Comparison of ENCODE assay signal across 6 cellular contexts in the genomic region with DNA sequence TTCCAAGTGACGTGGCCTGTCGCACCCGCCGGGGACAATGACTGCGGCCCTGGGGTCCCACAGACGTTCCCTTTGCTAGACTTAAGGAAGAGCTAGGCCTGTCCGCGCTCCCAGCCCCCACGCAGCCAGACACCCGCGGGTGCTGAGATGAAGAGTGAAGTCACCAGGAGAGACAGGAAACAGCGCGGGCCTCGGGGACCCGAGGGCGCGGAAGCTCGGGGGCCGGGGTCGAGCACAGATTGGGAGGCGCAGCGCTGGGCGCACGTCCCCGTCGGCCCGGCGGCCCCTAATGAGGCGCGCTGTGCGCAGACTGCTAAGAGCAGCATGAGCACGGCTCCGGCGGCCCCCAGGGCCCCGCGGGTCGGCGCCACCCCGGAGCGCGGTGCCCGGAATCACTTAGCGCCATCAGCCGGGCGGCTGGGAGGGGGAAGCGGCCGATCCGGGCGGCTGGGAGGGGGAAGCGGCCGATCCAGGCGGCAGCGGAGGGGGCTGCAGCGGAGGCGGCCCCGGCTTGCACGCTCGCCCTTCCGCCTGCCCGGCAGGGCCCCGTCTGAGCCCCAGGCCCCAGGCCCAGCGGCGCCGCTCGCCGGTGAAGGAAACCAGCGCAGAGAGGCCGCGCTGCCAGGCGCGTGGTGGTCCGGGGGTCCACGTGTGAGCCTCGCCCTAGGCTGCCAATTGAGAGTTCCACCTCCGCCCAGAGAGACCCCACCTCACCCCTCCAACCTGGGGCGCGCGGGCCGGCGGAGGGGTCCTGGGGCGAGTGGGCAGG. TPM values are rescaled to one million over a fixed set of nuclear protein-coding genes. Genes with fewer than 3 reads are reported as not detected.
DNase-seq lines count a peak whose midpoint lies in the region; ATAC-seq and TF ChIP-seq lines count a peak whose summit lies in the region.

No MANE protein-coding gene starts in this region.

- H3K23ac ChIP-seq in mesendoderm (ENCODE audit: low read length), result no peak overlapping the region

- H3K27ac ChIP-seq in mesendoderm (ENCODE audit: low read depth, low read length), result no peak overlapping the region

- no peaks in the 10 kb centered on the region for H3K79me2 ChIP-seq in mesendoderm (ENCODE audit: control insufficient read depth, insufficient read depth, low read length)

- TF ChIP-seq POLR2A in GM18505 (IDR thresholded peaks at IDR 0.05; ENCODE audit: borderline replicate concordance, extremely low read depth, insufficient read depth, insufficient read length), result no peak

- no peak overlapping the region for H2BK5ac ChIP-seq in mesendoderm (ENCODE audit: low read length)

- H3K4me1 ChIP-seq in mesendoderm (ENCODE audit: control insufficient read depth, low read depth, low read length), result no peaks in the 10 kb centered on the region

- H3K27me3 ChIP-seq in mesendoderm (ENCODE audit: insufficient read depth, low read length, poor library complexity), result no peaks in the 10 kb centered on the region

- peak overlapping the region; percentile 39 for H4K8ac ChIP-seq in mesendoderm (ENCODE audit: low read depth, low read length)

- no peak overlapping the region for H2AK5ac ChIP-seq in mesendoderm (ENCODE audit: low read length)

- peak overlapping the region; percentile 66 for H3K9ac ChIP-seq in mesendoderm (ENCODE audit: low read length)

- peak overlapping the region; percentile 64 for H3K18ac ChIP-seq in mesendoderm (ENCODE audit: low read length)

- no peaks in the 10 kb centered on the region for H3K79me1 ChIP-seq in mesendoderm (ENCODE audit: low read length)

- peak overlapping the region; percentile 6 for H2BK120ac ChIP-seq in mesendoderm (ENCODE audit: low read depth, low read length)

- no peak overlapping the region for H4K5ac ChIP-seq in mesendoderm (ENCODE audit: low read length)

- DNase-seq in D341Med (ENCODE audit: low spot score) (peak; percentile 38), mesendoderm (peak; percentile 32), GDM1 (lab: John Stamatoyannopoulos, UW) (no peak), AG08395 (ENCODE audit: low spot score) (no peak)
- DNase-seq in activated effector memory CD4-positive, alpha-beta T cell treated with anti-CD3 and anti-CD28 coated beads, Interleukin-2, amount 50 U/mL, for 16 hours, result peak; percentile 74

- H3K4me3 ChIP-seq in mesendoderm (ENCODE audit: low read length), result no peak overlapping the region

- no CpG with 5 or more reads among the region's 81 CpGs for WGBS in mesendoderm (ENCODE audit: extremely low coverage, insufficient coverage, low lambda C conversion rate)

- H3K36me3 ChIP-seq in mesendoderm (ENCODE audit: control insufficient read depth, insufficient read depth, low read length), result no peaks in the 10 kb centered on the region

- H3K4ac ChIP-seq in mesendoderm (ENCODE audit: low read depth, low read length), result peak overlapping the region; percentile 60

- no peak overlapping the region for H2BK15ac ChIP-seq in mesendoderm (replicated peaks; ENCODE audit: low read depth)

- peak overlapping the region; percentile 26 for H3K4me2 ChIP-seq in mesendoderm (ENCODE audit: low read length)

- no peak for ATAC-seq in GM18505 (IDR thresholded peaks at IDR 0.05; ENCODE audit: unreplicated experiment)

- peak overlapping the region; percentile 85 for H3K56ac ChIP-seq in mesendoderm (ENCODE audit: low read length)

RNA-seq across cellular contexts. Expression of a gene that starts 8.3 kb away (rescaled TPM):
- 0.07 TPM for polyA plus RNA-seq in mesendoderm (2013, experiment 1 of 2)
- 0.13 TPM for polyA plus RNA-seq in mesendoderm (2013, experiment 2 of 2)

RNA-seq across cellular contexts. Expression of a gene that starts 21.4 kb away (rescaled TPM):
- 0.14 TPM for polyA plus RNA-seq in mesendoderm (2013, experiment 1 of 2)
- polyA plus RNA-seq in mesendoderm (2013, experiment 2 of 2), result 0.25 TPM

RNA-seq across cellular contexts. Expression of a gene that starts 46.9 kb away (rescaled TPM):
- 66.1 TPM for polyA plus RNA-seq in mesendoderm (2013, experiment 1 of 2)
- polyA plus RNA-seq in mesendoderm (2013, experiment 2 of 2), result 66.6 TPM

RNA-seq across cellular contexts. Expression of a gene that starts 49.4 kb away (rescaled TPM):
- polyA plus RNA-seq in mesendoderm (2013, experiment 1 of 2), result 0.20 TPM
- not detected for polyA plus RNA-seq in mesendoderm (2013, experiment 2 of 2)

Comparison
In these comparisons a context has a peak if more than half of its experiments do, and no peak if none do; other contexts are left out.
1. DNase-seq: peak in D341Med (single experiment), activated effector memory CD4-positive, alpha-beta T cell treated with anti-CD3 and anti-CD28 coated beads, Interleukin-2, amount 50 U/mL, for 16 hours (single experiment) and mesendoderm (single experiment); none in GDM1 (single experiment) and AG08395 (single experiment).